ENCODE assay signal across 10 cellular contexts in the genomic region with DNA sequence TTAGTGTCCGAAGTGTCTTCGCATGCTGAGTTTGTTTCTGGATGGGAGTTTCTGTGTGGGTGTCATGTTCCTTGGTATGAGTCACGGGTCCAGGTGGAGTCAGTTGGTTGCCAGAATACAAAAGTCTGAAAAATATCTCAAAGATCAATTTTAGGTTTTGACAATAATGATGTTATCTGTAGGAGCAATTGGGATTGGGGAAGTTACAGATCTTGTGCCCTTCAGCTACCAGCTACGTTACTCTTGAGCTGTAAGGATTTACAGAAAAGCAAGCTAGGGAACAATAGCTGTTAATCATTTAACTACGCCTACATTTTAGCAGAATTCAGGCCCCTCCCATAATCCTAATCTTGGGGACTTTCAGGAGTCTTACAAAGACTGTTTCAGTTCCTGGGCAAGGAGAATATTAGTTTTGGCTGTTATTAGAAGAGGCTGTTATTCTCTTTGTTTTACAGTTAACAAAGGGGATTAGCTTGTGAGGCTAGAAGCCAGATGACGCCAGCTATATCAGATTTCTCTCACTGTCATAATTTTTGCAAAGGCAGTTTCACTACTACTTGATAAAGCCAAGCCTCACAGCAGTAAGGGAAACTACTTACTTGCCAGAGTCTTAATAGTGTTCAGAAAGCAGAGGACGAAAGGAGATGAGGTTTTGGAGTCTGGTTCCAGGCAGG. TPM values are rescaled to one million over a fixed set of nuclear protein-coding genes. Genes with fewer than 3 reads are reported as not detected.
A peak's percentile ranks its signal among the peaks of the same experiment; 100 is the strongest.
DNase-seq lines count a peak whose midpoint lies in the region; ATAC-seq, FAIRE-seq and TF ChIP-seq lines count a peak whose summit lies in the region.
"Had no signal": no experiment of that assay in that cellular context is flagged by ENCODE, and none has a peak within 500 bp of the region (broad histone marks: within the 10 kb centered on the region; RNA-seq: fewer than 3 reads in every experiment).

No MANE protein-coding gene starts in this region.

- H3K36me3 ChIP-seq in pancreas, result no peaks in the 10 kb centered on the region
- no peaks in the 10 kb centered on the region for H3K36me3 ChIP-seq in BE2C

- H3K4me3 ChIP-seq in cardiac fibroblast (replicated peaks in 1 of 2; ENCODE audit: low read depth in 2 of 2, low read length in 2 of 2) (no peak overlapping the region), pancreas (no peak overlapping the region), BE2C (ENCODE audit: low read depth, low read length) (no peak overlapping the region)

- TF ChIP-seq CTCF in GM13977 (IDR thresholded peaks at IDR 0.05; ENCODE audit: extremely low read depth, insufficient read depth, missing control alignments) (no peak), cardiac fibroblast (IDR thresholded peaks at IDR 0.05; ENCODE audit: low read depth, low read length) (no peak), pancreas (IDR thresholded peaks at IDR 0.05) (no peak), BE2C (IDR thresholded peaks at IDR 0.05; ENCODE audit: low read depth, low read length) (no peak)

- H3K27me3 ChIP-seq in pancreas (no peaks in the 10 kb centered on the region), BE2C (no peaks in the 10 kb centered on the region)

- H3K9me3 ChIP-seq in pancreas (no peaks in the 10 kb centered on the region), BE2C (peaks cover under 1% of the 10 kb centered on the region; the same call in 1 of the 2 replicates)

- in situ Hi-C loops in GM13977 (cut with MboI; ENCODE audit: low pct_unique_long_range_greater_than_20kb, low sequenced_read_pairs, unreplicated experiment), result no loop called here

- DNase-seq in GM13977 (ENCODE audit: low spot score), result peak; percentile 30
- peak; percentile 32 for DNase-seq in NCI-H2171 (lab: John Stamatoyannopoulos, UW)
- peak; percentile 51 to 66 for DNase-seq in cardiac fibroblast (ENCODE audit: low read depth in 2 of 2)
- no peak for DNase-seq in pancreas
- no peak for DNase-seq in BE2C
- DNase-seq in activated CD4-positive, alpha-beta T cell treated with anti-CD3 and anti-CD28 coated beads, Interleukin-2, amount 50 U/mL, for 48 hours, result no peak
- DNase-seq: activated T-cell treated with anti-CD3 and anti-CD28 coated beads, Interleukin-2, amount 50 U/mL, for 72 hours; NCI-H1048 had no signal

- H3K27ac ChIP-seq in pancreas, result peak overlapping the region in 1 of 4 donors; percentile 13

- intact Hi-C loops in pancreas (cut with DNase I), result no loop called here

- H3K4me1 ChIP-seq in pancreas (no peaks in the 10 kb centered on the region), BE2C (no peaks in the 10 kb centered on the region; the same call in 1 of the 2 replicates)

- ATAC-seq in pancreas (peak in 3 of 4 donors; percentile 26 to 71 (median 59)), HG03108 (IDR thresholded peaks at IDR 0.05; ENCODE audit: unreplicated experiment) (no peak), GM21786 (IDR thresholded peaks at IDR 0.05; ENCODE audit: unreplicated experiment) (no peak)

- no peak for FAIRE-seq in pancreas (lab: Jason Lieb, UNC)

- 52 to 59% methylated on average over 7 of the region's 7 CpGs for WGBS in pancreas, 2 donors

RNA-seq across cellular contexts. Expression of a gene that starts 15.4 kb away (rescaled TPM):
- total RNA-seq in pancreas, result under 1 TPM in 2 of 6 donors, not detected in 4; 0.22 to 0.35 TPM
- under 1 TPM in 1 of 2 donors, not detected in 1; 0.26 TPM for polyA plus RNA-seq in pancreas
- not detected for polyA plus RNA-seq in BE2C (2012; ENCODE audit: insufficient read depth, insufficient read length, low read depth)
- total RNA-seq: activated T-cell treated with anti-CD3 and anti-CD28 coated beads, Interleukin-2, amount 50 U/mL, for 72 hours had no signal

Comparison
In these comparisons a context has a peak if more than half of its experiments do, and no peak if none do; other contexts are left out.
1. DNase-seq: peak in GM13977 (single experiment), NCI-H2171 (single experiment) and cardiac fibroblast (2 of 2); none in pancreas (0 of 6), BE2C (single experiment) and activated CD4-positive, alpha-beta T cell treated with anti-CD3 and anti-CD28 coated beads, Interleukin-2, amount 50 U/mL, for 48 hours (0 of 2).
2. ATAC-seq: peak in pancreas (3 of 4); none in HG03108 (single experiment) and GM21786 (single experiment).